In genomic region chr19:1266818-1267440, GRCh38 we compare ENCODE assay signal across 8 cellular contexts. TPM values are rescaled to one million over a fixed set of nuclear protein-coding genes. Genes with fewer than 3 reads are reported as not detected.
DNase-seq lines count a peak whose midpoint lies in the region; ATAC-seq and TF ChIP-seq lines count a peak whose summit lies in the region.

No MANE protein-coding gene starts in this region.

- H3K27ac Mint-ChIP-seq in HFFc6 (peak overlapping the region; percentile 96), type B pancreatic cell (peak overlapping the region; percentile 79)
- peak overlapping the region in 6 of 10 donors; percentile 57 to 96 (median 77) for H3K27ac Mint-ChIP-seq in naive thymus-derived CD8-positive, alpha-beta T cell

- H3K4me1 Mint-ChIP-seq in HFFc6 (ENCODE audit: low read depth) = peaks cover 72% of the 10 kb centered on the region
- H3K4me1 Mint-ChIP-seq in naive thymus-derived CD8-positive, alpha-beta T cell = peaks cover 36 to 76% (median 69%) of the 10 kb centered on the region in 4 donors
- H3K4me1 Mint-ChIP-seq in type B pancreatic cell (ENCODE audit: unreplicated experiment) = peaks cover 30% of the 10 kb centered on the region

- H3K4me3 Mint-ChIP-seq in HFFc6 (peak overlapping the region; percentile 80), type B pancreatic cell (peak overlapping the region; percentile 74)
- H3K4me3 Mint-ChIP-seq in naive thymus-derived CD8-positive, alpha-beta T cell = peak overlapping the region; percentile 24 to 93 (median 63)

- 0% methylated on average over 25 of the region's 73 CpGs; no CpG with 5 or more reads in 1 of the 2 donors for WGBS in esophagus squamous epithelium, 2 donors

- peaks cover 71 to 94% (median 73%) of the 10 kb centered on the region in 3 donors for H3K4me1 ChIP-seq in esophagus squamous epithelium

- DNase-seq in HFFc6 (peak; percentile 33), NCI-H345 treated with DMSO at 0.1 percent for 48 hours (lab: John Stamatoyannopoulos, UW; ENCODE audit: unreplicated experiment) (peak; percentile 18), esophagus squamous epithelium (lab: John Stamatoyannopoulos, UW) (no peak), type B pancreatic cell (ENCODE audit: extremely low spot score, unreplicated experiment) (no peak)
- peak; percentile 84 to 87 for DNase-seq in activated T-cell treated with anti-CD3 and anti-CD28 coated beads, Interleukin-2, amount 50 U/mL, for 48 hours
- DNase-seq in naive thymus-derived CD8-positive, alpha-beta T cell = peak in 8 of 10 donors; percentile 48 to 84 (median 71)

- TF ChIP-seq POLR2A in esophagus squamous epithelium (IDR thresholded peaks at IDR 0.05) = no peak

- H3K9me3 ChIP-seq in esophagus squamous epithelium = no peaks in the 10 kb centered on the region

- peak overlapping the region; percentile 86 to 99 (median 96) for H3K27ac ChIP-seq in esophagus squamous epithelium

- POLR2A ChIA-PET in naive thymus-derived CD8-positive, alpha-beta T cell (lab: Charles Lee) = interaction anchor here (0.6 to 12.2 kb wide), 8 partner anchors 9 to 818 kb away, joined by 3 to 594 read pairs (median 4); partner anchors contain the start of genes ARHGAP45, ATP5F1D, CBARP and FAM174C

- H3K36me3 ChIP-seq in esophagus squamous epithelium = peaks cover 0 to 18% (median 1%) of the 10 kb centered on the region in 3 donors

- no peaks in the 10 kb centered on the region for H3K9me3 Mint-ChIP-seq in HFFc6
- H3K9me3 Mint-ChIP-seq in naive thymus-derived CD8-positive, alpha-beta T cell = no peaks in the 10 kb centered on the region
- H3K9me3 Mint-ChIP-seq in type B pancreatic cell = no peaks in the 10 kb centered on the region

- H3K4me3 ChIP-seq in GM08714 (ENCODE audit: low read length) (peak overlapping the region; percentile 44; the same call in 1 of the 2 replicates), esophagus squamous epithelium (peak overlapping the region; percentile 43 to 70 (median 56))

- H3K27me3 Mint-ChIP-seq in HFFc6 (ENCODE audit: insufficient read depth) = peaks cover 12% of the 10 kb centered on the region
- no peaks in the 10 kb centered on the region for H3K27me3 Mint-ChIP-seq in naive thymus-derived CD8-positive, alpha-beta T cell
- peaks cover 3% of the 10 kb centered on the region for H3K27me3 Mint-ChIP-seq in type B pancreatic cell

- peaks cover 21% of the 10 kb centered on the region for H3K36me3 Mint-ChIP-seq in HFFc6 (ENCODE audit: low read depth)
- H3K36me3 Mint-ChIP-seq in naive thymus-derived CD8-positive, alpha-beta T cell = peaks cover 0 to 21% (median 3%) of the 10 kb centered on the region in 3 donors
- H3K36me3 Mint-ChIP-seq in type B pancreatic cell = peaks cover 7% of the 10 kb centered on the region

- no peaks in the 10 kb centered on the region for H3K27me3 ChIP-seq in esophagus squamous epithelium

- peak; percentile 99 for TF ChIP-seq CTCF in HFFc6 (IDR thresholded peaks at IDR 0.05)
- peak; percentile 93 to 100 (median 99) for TF ChIP-seq CTCF in esophagus squamous epithelium (IDR thresholded peaks at IDR 0.05)
- TF ChIP-seq CTCF in type B pancreatic cell (conservative IDR thresholded peaks at IDR 0.05) = peak; percentile 99

- intact Hi-C loops in esophagus squamous epithelium (cut with DNase I) = loop anchor here (2.0 kb wide), 1 partner anchor 22 kb away; no protein-coding TSS in a partner anchor

- peak; percentile 10 to 11 for ATAC-seq in naive thymus-derived CD8-positive, alpha-beta T cell
- no peak for ATAC-seq in HG03378 (IDR thresholded peaks at IDR 0.05; ENCODE audit: unreplicated experiment)

RNA-seq across cellular contexts. Expression of gene CIRBP, which starts 2.2 kb away (rescaled TPM):
- 100 to 1,000 TPM; 160 to 243 (median 190) TPM for total RNA-seq in HFFc6 (2021; fragmentation: NEBNext Ultra II Directional; extraction: Animal tissue kit (Norgen Biotek cat#: 25700))
- 100 to 1,000 TPM; 116 to 415 (median 238) TPM for total RNA-seq in esophagus squamous epithelium
- 100 to 1,000 TPM; 565 to 579 TPM for total RNA-seq in naive thymus-derived CD8-positive, alpha-beta T cell
- polyA plus RNA-seq in naive thymus-derived CD8-positive, alpha-beta T cell = 100 to 1,000 TPM; 204 to 273 (median 262) TPM
- total RNA-seq in type B pancreatic cell (ENCODE audit: low replicate concordance) = 316 and 421 TPM in 2 replicates

RNA-seq across cellular contexts. Expression of gene FAM174C, which starts 8.4 kb away (rescaled TPM):
- 10 to 100 TPM; 54.2 to 77.6 (median 63.8) TPM for total RNA-seq in HFFc6 (2021; fragmentation: NEBNext Ultra II Directional; extraction: Animal tissue kit (Norgen Biotek cat#: 25700))
- total RNA-seq in esophagus squamous epithelium (10 to 100 TPM; 31.5 to 69.8 (median 50.5) TPM), type B pancreatic cell (ENCODE audit: low replicate concordance) (30.6 and 36.4 TPM in 2 replicates)
- total RNA-seq in naive thymus-derived CD8-positive, alpha-beta T cell = 10 to 100 TPM; 46.3 to 47.5 TPM
- 100 to 1,000 TPM in 1 of 3 donors, 10 to 100 TPM in 2; 66.7 to 104 (median 95.5) TPM for polyA plus RNA-seq in naive thymus-derived CD8-positive, alpha-beta T cell

RNA-seq across cellular contexts. Expression of gene MIDN, which starts 18.5 kb away (rescaled TPM):
- total RNA-seq in HFFc6 (2021; fragmentation: NEBNext Ultra II Directional; extraction: Animal tissue kit (Norgen Biotek cat#: 25700)) = 10 to 100 TPM; 58.4 to 73.3 (median 67.4) TPM
- total RNA-seq in esophagus squamous epithelium (10 to 100 TPM; 12.4 to 65.0 (median 40.4) TPM), type B pancreatic cell (ENCODE audit: low replicate concordance) (122 and 127 TPM in 2 replicates)
- total RNA-seq in naive thymus-derived CD8-positive, alpha-beta T cell = 10 to 100 TPM; 31.2 to 35.4 TPM
- polyA plus RNA-seq in naive thymus-derived CD8-positive, alpha-beta T cell = 1 to 10 TPM; 1.1 to 8.2 (median 6.6) TPM

RNA-seq across cellular contexts. Expression of gene EFNA2, which starts 18.7 kb away (rescaled TPM):
- total RNA-seq in HFFc6 (2021; fragmentation: NEBNext Ultra II Directional; extraction: Animal tissue kit (Norgen Biotek cat#: 25700)) = not detected
- total RNA-seq in esophagus squamous epithelium (not detected), type B pancreatic cell (ENCODE audit: low replicate concordance) (5.1 and 17.6 TPM in 2 replicates)
- total RNA-seq in naive thymus-derived CD8-positive, alpha-beta T cell = not detected
- not detected for polyA plus RNA-seq in naive thymus-derived CD8-positive, alpha-beta T cell

RNA-seq across cellular contexts. Expression of gene ATP5F1D, which starts 25.4 kb away (rescaled TPM):
- total RNA-seq in HFFc6 (2021; fragmentation: NEBNext Ultra II Directional; extraction: Animal tissue kit (Norgen Biotek cat#: 25700)) = 100 to 1,000 TPM; 190 to 243 (median 217) TPM
- total RNA-seq in esophagus squamous epithelium (100 to 1,000 TPM in 3 of 4 donors, 10 to 100 TPM in 1; 83.4 to 171 (median 132) TPM), type B pancreatic cell (ENCODE audit: low replicate concordance) (165 and 197 TPM in 2 replicates)
- 10 to 100 TPM; 83.9 to 89.0 TPM for total RNA-seq in naive thymus-derived CD8-positive, alpha-beta T cell
- 100 to 1,000 TPM; 214 to 264 (median 262) TPM for polyA plus RNA-seq in naive thymus-derived CD8-positive, alpha-beta T cell

Comparison
In these comparisons a context has a peak if more than half of its experiments do, and no peak if none do; other contexts are left out.
1. DNase-seq: peak in HFFc6 (single experiment), NCI-H345 treated with DMSO at 0.1 percent for 48 hours (single experiment), activated T-cell treated with anti-CD3 and anti-CD28 coated beads, Interleukin-2, amount 50 U/mL, for 48 hours (2 of 2) and naive thymus-derived CD8-positive, alpha-beta T cell (8 of 10); none in esophagus squamous epithelium (single experiment) and type B pancreatic cell (single experiment).
2. Peak in every context shown above with its lines, with median percentiles within 50 percentile points of each other: H3K27ac Mint-ChIP-seq, H3K4me3 Mint-ChIP-seq and CTCF ChIP-seq.